30 cellular contexts compared by ENCODE assay signal in the genomic region with DNA sequence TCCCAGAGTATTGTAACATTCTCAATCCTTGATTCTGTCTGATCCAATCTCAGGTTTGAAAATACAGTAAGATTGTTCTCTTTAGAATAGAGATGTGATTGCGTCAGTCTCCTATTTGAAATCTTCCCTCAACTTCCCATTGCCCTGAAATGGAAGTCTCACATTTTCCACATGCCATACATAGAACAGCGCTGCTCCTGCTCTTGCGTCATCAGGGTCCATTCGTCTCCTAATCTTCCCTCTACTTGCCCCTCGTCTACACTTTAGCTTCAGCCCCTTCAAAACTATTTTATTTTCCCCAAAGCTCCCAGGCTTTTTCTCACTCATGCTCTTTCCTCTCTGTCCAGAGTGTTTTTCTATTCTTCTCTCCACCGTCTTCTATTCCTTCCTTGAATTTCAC.
"Had no signal": no experiment of that assay in that cellular context is flagged by ENCODE, and none has a peak within 500 bp of the region (broad histone marks: within the 10 kb centered on the region; RNA-seq: fewer than 3 reads in every experiment).

No MANE protein-coding gene starts in this region.

- H3K9me3 Mint-ChIP-seq: activated naive CD8-positive, alpha-beta T cell treated with anti-CD3 and anti-CD28 coated beads, Interleukin-2, amount 10 ng/mL, durations not matched to agents 7 days and 5 days; activated T-cell treated with anti-CD3 and anti-CD28 coated beads, Interleukin-2, amount 50 U/mL, for 72 hours had no signal

- H3K9me3 ChIP-seq: body of pancreas, esophagus muscularis mucosa, gastroesophageal sphincter had no signal

- H3K27ac Mint-ChIP-seq: activated B cell treated with CpG ODN at 0.5 μM for 24 hours; activated CD8-positive, alpha-beta memory T cell treated with anti-CD3 and anti-CD28 coated beads, Interleukin-2, amount 10 ng/mL, durations not matched to agents 7 days and 5 days; activated CD8-positive, alpha-beta T cell treated with anti-CD3 and anti-CD28 coated beads, Interleukin-2, amount 10 ng/mL, durations not matched to agents 7 days and 5 days; activated naive CD4-positive, alpha-beta T cell treated with anti-CD3 and anti-CD28 coated beads, Interleukin-2, amount 10 ng/mL, durations not matched to agents 7 days and 5 days; activated naive CD4-positive, alpha-beta T cell treated with anti-CD3 and anti-CD28 coated beads, Interleukin-2, amount 50 U/mL, for 72 hours; activated naive CD8-positive, alpha-beta T cell treated with anti-CD3 and anti-CD28 coated beads, Interleukin-2, amount 10 ng/mL, durations not matched to agents 7 days and 5 days; activated T-cell treated with anti-CD3 and anti-CD28 coated beads, Interleukin-2, amount 50 U/mL, for 72 hours; effector memory CD8-positive, alpha-beta T cell had no signal

- H3K4me3 Mint-ChIP-seq: activated B cell treated with CpG ODN at 0.5 μM for 24 hours; activated CD8-positive, alpha-beta memory T cell treated with anti-CD3 and anti-CD28 coated beads, Interleukin-2, amount 10 ng/mL, durations not matched to agents 7 days and 5 days; activated CD8-positive, alpha-beta T cell treated with anti-CD3 and anti-CD28 coated beads, Interleukin-2, amount 10 ng/mL, durations not matched to agents 7 days and 5 days; activated naive CD4-positive, alpha-beta T cell treated with anti-CD3 and anti-CD28 coated beads, Interleukin-2, amount 10 ng/mL, durations not matched to agents 7 days and 5 days; activated naive CD8-positive, alpha-beta T cell treated with anti-CD3 and anti-CD28 coated beads, Interleukin-2, amount 10 ng/mL, durations not matched to agents 7 days and 5 days; activated T-cell treated with anti-CD3 and anti-CD28 coated beads, Interleukin-2, amount 50 U/mL, for 72 hours; effector memory CD8-positive, alpha-beta T cell had no signal

- H3K4me3 ChIP-seq: body of pancreas, esophagus muscularis mucosa, gastroesophageal sphincter, heart right ventricle had no signal

- H3K4me1 ChIP-seq: body of pancreas, esophagus muscularis mucosa, gastroesophageal sphincter, heart right ventricle had no signal

- H3K36me3 ChIP-seq: esophagus muscularis mucosa, gastroesophageal sphincter, heart right ventricle, WERI-Rb-1 had no signal

- H3K27ac ChIP-seq: body of pancreas, esophagus muscularis mucosa, gastroesophageal sphincter, heart right ventricle, WERI-Rb-1 had no signal

- H3K4me1 Mint-ChIP-seq: activated B cell treated with CpG ODN at 0.5 μM for 24 hours; activated CD8-positive, alpha-beta memory T cell treated with anti-CD3 and anti-CD28 coated beads, Interleukin-2, amount 10 ng/mL, durations not matched to agents 7 days and 5 days; activated naive CD4-positive, alpha-beta T cell treated with anti-CD3 and anti-CD28 coated beads, Interleukin-2, amount 10 ng/mL, durations not matched to agents 7 days and 5 days; activated naive CD8-positive, alpha-beta T cell treated with anti-CD3 and anti-CD28 coated beads, Interleukin-2, amount 10 ng/mL, durations not matched to agents 7 days and 5 days had no signal

- H3K36me3 Mint-ChIP-seq: activated CD8-positive, alpha-beta memory T cell treated with anti-CD3 and anti-CD28 coated beads, Interleukin-2, amount 10 ng/mL, durations not matched to agents 7 days and 5 days; activated naive CD4-positive, alpha-beta T cell treated with anti-CD3 and anti-CD28 coated beads, Interleukin-2, amount 10 ng/mL, durations not matched to agents 7 days and 5 days; activated naive CD4-positive, alpha-beta T cell treated with anti-CD3 and anti-CD28 coated beads, Interleukin-2, amount 50 U/mL, for 72 hours; activated naive CD8-positive, alpha-beta T cell treated with anti-CD3 and anti-CD28 coated beads, Interleukin-2, amount 10 ng/mL, durations not matched to agents 7 days and 5 days had no signal

- ATAC-seq: activated CD4-positive, CD25-positive, alpha-beta regulatory T cell treated with anti-CD3 and anti-CD28 coated beads, Interleukin-2, amount 50 U/mL, for 24 hours; activated CD8-positive, alpha-beta memory T cell treated with anti-CD3 and anti-CD28 coated beads, Interleukin-2, amount 10 ng/mL, durations not matched to agents 7 days and 5 days; activated CD8-positive, alpha-beta T cell treated with anti-CD3 and anti-CD28 coated beads, Interleukin-2, amount 10 ng/mL, durations not matched to agents 7 days and 5 days; activated naive CD4-positive, alpha-beta T cell treated with anti-CD3 and anti-CD28 coated beads, Interleukin-2, amount 50 U/mL, for 72 hours; activated T-cell treated with anti-CD3 and anti-CD28 coated beads, Interleukin-2, amount 50 U/mL, for 72 hours; body of pancreas; effector memory CD8-positive, alpha-beta T cell; gastroesophageal sphincter; heart right ventricle had no signal

- H3K27me3 ChIP-seq: body of pancreas, esophagus muscularis mucosa, gastroesophageal sphincter, heart right ventricle had no signal

- H3K27me3 Mint-ChIP-seq: activated B cell treated with CpG ODN at 0.5 μM for 24 hours; activated CD8-positive, alpha-beta memory T cell treated with anti-CD3 and anti-CD28 coated beads, Interleukin-2, amount 10 ng/mL, durations not matched to agents 7 days and 5 days; activated naive CD4-positive, alpha-beta T cell treated with anti-CD3 and anti-CD28 coated beads, Interleukin-2, amount 10 ng/mL, durations not matched to agents 7 days and 5 days; activated naive CD8-positive, alpha-beta T cell treated with anti-CD3 and anti-CD28 coated beads, Interleukin-2, amount 10 ng/mL, durations not matched to agents 7 days and 5 days; effector memory CD8-positive, alpha-beta T cell had no signal

- DNase-seq: activated B cell treated with CpG ODN at 0.5 μM for 24 hours; activated CD4-positive, alpha-beta T cell treated with anti-CD3 and anti-CD28 coated beads for 48 hours; activated CD4-positive, alpha-beta T cell treated with anti-CD3 and anti-CD28 coated beads, Interleukin-2, amount 50 U/mL, for 1 hour; activated CD4-positive, alpha-beta T cell treated with anti-CD3 and anti-CD28 coated beads, Interleukin-2, amount 50 U/mL, for 48 hours; activated CD8-positive, alpha-beta memory T cell treated with anti-CD3 and anti-CD28 coated beads, Interleukin-2, amount 10 ng/mL, durations not matched to agents 7 days and 5 days; activated CD8-positive, alpha-beta memory T cell treated with anti-CD3 and anti-CD28 coated beads, Interleukin-2, amount 50 U/mL, for 4 hours; activated CD8-positive, alpha-beta T cell treated with anti-CD3 and anti-CD28 coated beads, Interleukin-2, amount 10 ng/mL, durations not matched to agents 7 days and 5 days; activated gamma-delta T cell; activated naive CD4-positive, alpha-beta T cell; activated naive CD4-positive, alpha-beta T cell treated with anti-CD3 and anti-CD28 coated beads, Interleukin-2, amount 10 ng/mL, durations not matched to agents 7 days and 5 days; activated naive CD8-positive, alpha-beta T cell treated with anti-CD3 and anti-CD28 coated beads, Interleukin-2, amount 10 ng/mL, durations not matched to agents 7 days and 5 days; activated T-cell treated with anti-CD3 and anti-CD28 coated beads, Interleukin-2, amount 50 U/mL, for 1 hour; activated T-cell treated with anti-CD3 and anti-CD28 coated beads, Interleukin-2, amount 50 U/mL, for 72 hours; amniotic stem cell; aorta; body of pancreas; caudate nucleus; cortex of kidney; dermis blood vessel endothelial cell; effector CD4-positive, alpha-beta T cell; effector memory CD8-positive, alpha-beta T cell; erythroblast; foreskin melanocyte; heart right ventricle; T-helper 2 cell; WERI-Rb-1 had no signal
